In genomic region chr20:33490023-33490933, GRCh38 we compare ENCODE assay signal across 1 cellular context.
A peak's percentile ranks its signal among the peaks of the same experiment; 100 is the strongest.
TF ChIP-seq lines count a peak whose summit lies in the region.

Gene CBFA2T2 (plus strand): TSS chr20:33490096. CDS start chr20:33490268, 172 bp downstream.

TF ChIP-seq in K562, 482 proteins besides CTCF, POLR2A, EP300 and RAD21 (continued from another document):
- TF ChIP-seq THAP12 (CRISPR knock-in tag; IDR thresholded peaks at IDR 0.05) (peak; percentile 56; the same call in 1 of the 2 replicates), SMC3 (conservative IDR thresholded peaks at IDR 0.05; ENCODE audit: insufficient read depth, low read depth, low read length) (no peak), CBX3 (IDR thresholded peaks at IDR 0.05; ENCODE audit: borderline replicate concordance in 1 of 2, low read length in 2 of 2) (peak in 1 of 2 experiments; percentile 66; a peak in 1 of 3 replicates), NR4A1 (CRISPR knock-in tag; IDR thresholded peaks at IDR 0.05) (0 out of 2 replicates have a peak, but pooled peaks have one; percentile 31), NR4A1 (tag; IDR thresholded peaks at IDR 0.05) (no peak), ERF (CRISPR knock-in tag; IDR thresholded peaks at IDR 0.05) (peak; percentile 65; the same call in 1 of the 2 replicates), NR3C1 (CRISPR knock-in tag; IDR thresholded peaks at IDR 0.05) (no peak), RBBP5 (IDR thresholded peaks at IDR 0.05; ENCODE audit: borderline replicate concordance, insufficient read depth, low read length, poor library complexity, severe bottlenecking) (peak; percentile 88), NFIC (IDR thresholded peaks at IDR 0.05) (no peak), ZBTB49 (CRISPR knock-in tag; IDR thresholded peaks at IDR 0.05; ENCODE audit: borderline replicate concordance) (no peak), KLF1 (tag; IDR thresholded peaks at IDR 0.05) (peak; percentile 24; the same call in 1 of the 2 replicates), SIN3B (IDR thresholded peaks at IDR 0.05; ENCODE audit: low read depth) (peak; percentile 61; the same call in 1 of the 2 replicates), ZNF551 (CRISPR knock-in tag; IDR thresholded peaks at IDR 0.05) (no peak)
